ENCODE assay signal across 10 cellular contexts in the genomic region with DNA sequence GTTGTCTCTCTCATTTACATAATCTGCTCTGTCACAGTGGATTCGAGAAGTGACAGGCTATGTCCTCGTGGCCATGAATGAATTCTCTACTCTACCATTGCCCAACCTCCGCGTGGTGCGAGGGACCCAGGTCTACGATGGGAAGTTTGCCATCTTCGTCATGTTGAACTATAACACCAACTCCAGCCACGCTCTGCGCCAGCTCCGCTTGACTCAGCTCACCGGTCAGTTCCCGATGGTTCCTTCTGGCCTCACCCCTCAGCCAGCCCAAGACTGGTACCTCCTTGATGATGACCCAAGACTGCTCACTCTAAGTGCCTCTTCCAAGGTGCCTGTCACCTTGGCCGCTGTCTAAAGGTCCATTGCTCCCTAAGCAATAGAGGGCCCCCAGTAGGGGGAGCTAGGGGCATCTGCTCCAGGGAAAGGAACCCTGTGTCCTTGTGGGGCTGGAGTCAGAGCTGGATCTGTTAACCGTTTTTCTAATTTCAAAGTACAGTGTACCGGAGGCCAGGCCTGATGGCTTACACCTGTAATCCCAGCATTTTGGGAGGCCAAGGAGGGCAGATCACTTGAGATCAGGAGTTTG. TPM values are rescaled to one million over a fixed set of nuclear protein-coding genes. Genes with fewer than 3 reads are reported as not detected.
DNase-seq lines count a peak whose midpoint lies in the region; ATAC-seq, FAIRE-seq and TF ChIP-seq lines count a peak whose summit lies in the region.
"Had no signal": no experiment of that assay in that cellular context is flagged by ENCODE, and none has a peak within 500 bp of the region (broad histone marks: within the 10 kb centered on the region; RNA-seq: fewer than 3 reads in every experiment).

No MANE protein-coding gene starts in this region.

- no peak for FAIRE-seq in GM12878 (lab: Jason Lieb, UNC)

- peaks cover 37% of the 10 kb centered on the region for H3K4me1 Mint-ChIP-seq in neural crest cell

- RAD21 ChIA-PET in GM12878 (lab: Charles Lee; ENCODE audit: unreplicated experiment) = no interaction called here

- H3K36me3 Mint-ChIP-seq in neural crest cell (ENCODE audit: low read depth) = peaks cover 8% of the 10 kb centered on the region

- peak; percentile 57 for ATAC-seq in GM12878

- WGBS in GM12878 (ENCODE audit: insufficient coverage, insufficient replicate concordance, low lambda C conversion rate, missing lambda C conversion rate) = 67% methylated on average over 15 of the region's 15 CpGs

- H3K4me1 ChIP-seq in MM.1S (ENCODE audit: low read length) (no peaks in the 10 kb centered on the region), GM12878 (ENCODE audit: control insufficient read depth, insufficient read depth, low read length) (no peaks in the 10 kb centered on the region)

- in situ Hi-C loops in GM12878 (cut with MboI) = no loop called here

- peaks cover 27% of the 10 kb centered on the region for H3K27me3 Mint-ChIP-seq in neural crest cell (ENCODE audit: low read depth)

- no peak overlapping the region for H3K27ac Mint-ChIP-seq in neural crest cell (ENCODE audit: unreplicated experiment)

- no peaks in the 10 kb centered on the region for H3K9me2 ChIP-seq in MM.1S (replicated peaks; ENCODE audit: insufficient read depth, low read length)

- no peak overlapping the region for H2AFZ ChIP-seq in MM.1S (ENCODE audit: low read length)
- no peak overlapping the region for H2AFZ ChIP-seq in GM12878 (ENCODE audit: control insufficient read depth, low read depth, low read length)

- H3K4me3 Mint-ChIP-seq in neural crest cell = peak overlapping the region; percentile 17

- SMC1A ChIA-PET in GM12878 (lab: Charles Lee; ENCODE audit: uncharacterized antibody, unreplicated experiment) = no interaction called here

- H4K20me1 ChIP-seq in MM.1S (ENCODE audit: insufficient read depth, low read length) = no peaks in the 10 kb centered on the region
- no peaks in the 10 kb centered on the region for H4K20me1 ChIP-seq in GM12878 (ENCODE audit: control insufficient read depth, insufficient read depth)
- H4K20me1 ChIP-seq: BLaER1 had no signal

- intact Hi-C loops in GM12878 (cut with micrococcal nuclease; ENCODE audit: unreplicated experiment) = loop anchor here (2.0 to 5.0 kb wide), 2 partner anchors 18 to 38 kb away; no protein-coding TSS in a partner anchor

- H3K9ac ChIP-seq in MM.1S (ENCODE audit: low read length) (no peak overlapping the region), GM12878 (ENCODE audit: control insufficient read depth, insufficient read depth, low read length) (no peak overlapping the region)
- H3K9ac ChIP-seq: BLaER1 had no signal

- H3K27ac ChIP-seq in MM.1S (ENCODE audit: low read length) (no peak overlapping the region), GM12878 (ENCODE audit: control insufficient read depth, insufficient read depth) (no peak overlapping the region)
- H3K27ac ChIP-seq: BLaER1 had no signal

- no peaks in the 10 kb centered on the region for H3K9me3 ChIP-seq in MM.1S (replicated peaks; ENCODE audit: insufficient read depth, low read length)
- no peaks in the 10 kb centered on the region for H3K9me3 ChIP-seq in GM12878 (replicated peaks; ENCODE audit: control insufficient read depth, insufficient read depth, low read length)
- H3K9me3 ChIP-seq: BLaER1 had no signal

- POLR2A ChIA-PET in GM12878 (lab: Charles Lee) = interaction anchor here (0.6 to 0.9 kb wide), 2 partner anchors 317 to 351 kb away, joined by 3 read pairs; no protein-coding TSS in a partner anchor

- H3K36me3 ChIP-seq in MM.1S (replicated peaks; ENCODE audit: insufficient read depth, low read length) (no peaks in the 10 kb centered on the region), GM12878 (ENCODE audit: control insufficient read depth in 2 of 2, insufficient read depth in 2 of 2, low read length in 1 of 2) (no peaks in the 10 kb centered on the region)
- H3K36me3 ChIP-seq: BLaER1 had no signal

- 0 out of 2 replicates have a peak, but pooled peaks have one; percentile 19 for TF ChIP-seq RAD21 in GM12878 (IDR thresholded peaks at IDR 0.05; ENCODE audit: insufficient read depth, low read depth, low read length)

- H3K4me2 ChIP-seq in MM.1S (ENCODE audit: low read depth, low read length) (no peak overlapping the region), GM12878 (ENCODE audit: control insufficient read depth, insufficient read depth) (no peak overlapping the region)
- H3K4me2 ChIP-seq: BLaER1 had no signal

- TF ChIP-seq CTCF in MM.1S (IDR thresholded peaks at IDR 0.05; ENCODE audit: low read length) (peak; percentile 35), GM12878 (IDR thresholded peaks at IDR 0.05 in 2 of 3, conservative IDR thresholded peaks at IDR 0.05 in 1 of 3; ENCODE audit: control insufficient read depth in 2 of 3, extremely low read depth in 1 of 3, insufficient read depth in 1 of 3, low read depth in 3 of 3, low read length in 3 of 3) (peak; percentile 32 to 58 (median 43)), neural crest cell (conservative IDR thresholded peaks at IDR 0.05) (peak; percentile 45)

- no peaks in the 10 kb centered on the region for H3F3A ChIP-seq in MM.1S (ENCODE audit: insufficient read depth, low read length)

- CTCF ChIA-PET in GM12878 (lab: Yijun Ruan, JAX) = interaction anchor here (0.6 to 2.0 kb wide), 10 partner anchors 10 to 1454 kb away, joined by 3 to 8 read pairs (median 3); a partner anchor contains a TSS

- H3K9me3 Mint-ChIP-seq in neural crest cell = no peaks in the 10 kb centered on the region

- H3K4me3 ChIP-seq in MM.1S (ENCODE audit: low read length) (no peak overlapping the region), GM12878 (no peak overlapping the region)
- H3K4me3 ChIP-seq: BLaER1, lung had no signal

- TF ChIP-seq POLR2A in GM12878 (IDR thresholded peaks at IDR 0.05; ENCODE audit: low read depth, low read length) = no peak

- H3K27me3 ChIP-seq in MM.1S (replicated peaks; ENCODE audit: insufficient read depth, low read length) (peaks cover 29% of the 10 kb centered on the region), GM12878 (replicated peaks in 1 of 2; ENCODE audit: control insufficient read depth in 2 of 2, insufficient read depth in 2 of 2, low read length in 1 of 2) (peaks cover 9 to 11% of the 10 kb centered on the region in 2 experiments; a peak in 3 of 4 replicates)

- DNase-seq in NCI-H748 (lab: John Stamatoyannopoulos, UW; ENCODE audit: unreplicated experiment) (peak; percentile 49), NCI-H748 treated with DMSO at 0.1 percent for 48 hours (lab: John Stamatoyannopoulos, UW) (no peak), MM.1S (no peak), GM12878 (ENCODE audit: low read depth, low spot score) (no peak), neural crest cell (ENCODE audit: low read depth, low spot score) (no peak), superior temporal gyrus (ENCODE audit: extremely low spot score) (no peak), NCI-H2227 treated with DMSO at 0.1 percent for 48 hours (lab: John Stamatoyannopoulos, UW) (no peak), glomerular visceral epithelial cell (ENCODE audit: extremely low spot score) (no peak)

- no peak for TF ChIP-seq EP300 in GM12878 (IDR thresholded peaks at IDR 0.05; ENCODE audit: borderline replicate concordance in 1 of 2, control insufficient read depth in 1 of 2, low read depth in 2 of 2, low read length in 2 of 2)

- H3K79me2 ChIP-seq in MM.1S (ENCODE audit: low read length) (no peaks in the 10 kb centered on the region), GM12878 (ENCODE audit: control insufficient read depth, insufficient read depth, low read length) (no peaks in the 10 kb centered on the region)

- BruUV-seq in GM12878 (replicated peaks; lab: Mats Ljungman, UMichigan) = no TSS peak

RNA-seq across cellular contexts. Expression of a gene that starts 5.1 kb away (rescaled TPM):
- total RNA-seq in GM12878 (2013; cell fraction: nucleolus; rRNA removed) = not detected in 2 replicates
- total RNA-seq in GM12878 (2014; rRNA removed) = not detected in 2 replicates
- 0.04 TPM in 1 of 2 replicates, not detected in the other for total RNA-seq in GM12878 (2014; rRNA removed; fragmentation: Illumina TruSeq; extraction: Trizol)
- 0.58 and 0.72 TPM in 2 replicates for total RNA-seq in GM12878 (2021)
- not detected for polyA plus RNA-seq in GM12878 (2011; ENCODE audit: low read depth)
- polyA plus RNA-seq in GM12878 (2011; rRNA removed) = not detected in 2 replicates
- not detected in 2 replicates for polyA plus RNA-seq in GM12878 (2011; cell fraction: cytosol; rRNA removed)
- polyA plus RNA-seq in GM12878 (2011; cell fraction: nucleus; rRNA removed) = not detected in 2 replicates
- 0.15 and 0.17 TPM in 2 replicates for polyA plus RNA-seq in GM12878 (2012)
- 0.03 and 0.08 TPM in 2 replicates for polyA plus RNA-seq in GM12878 (2014; fragmentation: Illumina TruSeq; extraction: Trizol)
- polyA plus RNA-seq in GM12878 (2014; fragmentation: Nextera tagmentation; extraction: Ambion mirVana) = under 1 TPM in 1 of 2 experiments, not detected in 1; 0.08 TPM
- 0.03 and 0.04 TPM in 2 replicates for polyA plus RNA-seq in GM12878 (2014; rRNA removed)
- polyA plus RNA-seq in GM12878 (2016; fragmentation: Nextera tagmentation; extraction: Ambion mirVana) = not detected
- not detected in 2 replicates for polyA minus RNA-seq in GM12878 (2011; rRNA and poly(A)+ RNA removed)
- not detected in 2 replicates for polyA minus RNA-seq in GM12878 (2011; cell fraction: cytosol; rRNA and poly(A)+ RNA removed)
- polyA minus RNA-seq in GM12878 (2011; cell fraction: nucleus; rRNA and poly(A)+ RNA removed) = not detected in 2 replicates
- total RNA-seq in neural crest cell = 144 and 152 TPM in 2 replicates

RNA-seq across cellular contexts. Expression of a gene that starts 19.3 kb away (rescaled TPM):
- total RNA-seq in GM12878 (2013; cell fraction: nucleolus; rRNA removed) = 132 and 137 TPM in 2 replicates
- total RNA-seq in GM12878 (2014; rRNA removed) (355 and 400 TPM in 2 replicates), GM12878 (2014; rRNA removed; fragmentation: Illumina TruSeq; extraction: Trizol) (410 and 430 TPM in 2 replicates), GM12878 (2021) (277 and 280 TPM in 2 replicates), neural crest cell (201 and 213 TPM in 2 replicates)
- polyA plus RNA-seq in GM12878 (2011; ENCODE audit: low read depth) = 129 TPM
- polyA plus RNA-seq in GM12878 (2011; rRNA removed) (468 and 540 TPM in 2 replicates), GM12878 (2014; fragmentation: Illumina TruSeq; extraction: Trizol) (491 and 563 TPM in 2 replicates), GM12878 (2014; fragmentation: Nextera tagmentation; extraction: Ambion mirVana) (100 to 1,000 TPM; 148 to 215 TPM), GM12878 (2014; rRNA removed) (383 and 415 TPM in 2 replicates), GM12878 (2016; fragmentation: Nextera tagmentation; extraction: Ambion mirVana) (100 to 1,000 TPM; 498 to 514 TPM)
- polyA plus RNA-seq in GM12878 (2011; cell fraction: cytosol; rRNA removed) = 237 and 291 TPM in 2 replicates
- 259 and 303 TPM in 2 replicates for polyA plus RNA-seq in GM12878 (2011; cell fraction: nucleus; rRNA removed)
- 171 and 173 TPM in 2 replicates for polyA plus RNA-seq in GM12878 (2012)
- polyA minus RNA-seq in GM12878 (2011; rRNA and poly(A)+ RNA removed) = 158 and 227 TPM in 2 replicates
- polyA minus RNA-seq in GM12878 (2011; cell fraction: cytosol; rRNA and poly(A)+ RNA removed) = 72.6 and 96.4 TPM in 2 replicates
- 54.6 and 85.4 TPM in 2 replicates for polyA minus RNA-seq in GM12878 (2011; cell fraction: nucleus; rRNA and poly(A)+ RNA removed)

RNA-seq across cellular contexts. Expression of a gene that starts 31.4 kb away (rescaled TPM):
- total RNA-seq in GM12878 (2013; cell fraction: nucleolus; rRNA removed) = 334 and 462 TPM in 2 replicates
- 6,008 and 6,605 TPM in 2 replicates for total RNA-seq in GM12878 (2014; rRNA removed)
- 7,047 and 7,337 TPM in 2 replicates for total RNA-seq in GM12878 (2014; rRNA removed; fragmentation: Illumina TruSeq; extraction: Trizol)
- 5,267 and 5,474 TPM in 2 replicates for total RNA-seq in GM12878 (2021)
- polyA plus RNA-seq in GM12878 (2011; ENCODE audit: low read depth) = 10,100 TPM
- 14,787 and 15,000 TPM in 2 replicates for polyA plus RNA-seq in GM12878 (2011; rRNA removed)
- polyA plus RNA-seq in GM12878 (2011; cell fraction: cytosol; rRNA removed) = 17,621 and 20,103 TPM in 2 replicates
- polyA plus RNA-seq in GM12878 (2011; cell fraction: nucleus; rRNA removed) = 5,313 and 5,539 TPM in 2 replicates
- polyA plus RNA-seq in GM12878 (2012) = 10,955 and 14,767 TPM in 2 replicates
- 9,589 and 10,255 TPM in 2 replicates for polyA plus RNA-seq in GM12878 (2014; fragmentation: Illumina TruSeq; extraction: Trizol)
- over 10,000 TPM; 18,805 to 19,112 TPM for polyA plus RNA-seq in GM12878 (2014; fragmentation: Nextera tagmentation; extraction: Ambion mirVana)
- 7,850 and 8,961 TPM in 2 replicates for polyA plus RNA-seq in GM12878 (2014; rRNA removed)
- 1,000 to 10,000 TPM; 4,144 to 4,477 TPM for polyA plus RNA-seq in GM12878 (2016; fragmentation: Nextera tagmentation; extraction: Ambion mirVana)
- 2,516 and 2,593 TPM in 2 replicates for polyA minus RNA-seq in GM12878 (2011; rRNA and poly(A)+ RNA removed)
- polyA minus RNA-seq in GM12878 (2011; cell fraction: cytosol; rRNA and poly(A)+ RNA removed) = 1,044 and 1,084 TPM in 2 replicates
- 306 and 308 TPM in 2 replicates for polyA minus RNA-seq in GM12878 (2011; cell fraction: nucleus; rRNA and poly(A)+ RNA removed)
- 4,478 and 4,582 TPM in 2 replicates for total RNA-seq in neural crest cell

RNA-seq across cellular contexts. Expression of a gene that starts 33.0 kb away (rescaled TPM):
- 17.6 and 18.6 TPM in 2 replicates for total RNA-seq in GM12878 (2013; cell fraction: nucleolus; rRNA removed)
- total RNA-seq in GM12878 (2014; rRNA removed) (4.2 and 4.4 TPM in 2 replicates), GM12878 (2014; rRNA removed; fragmentation: Illumina TruSeq; extraction: Trizol) (4.3 TPM in 2 replicates), GM12878 (2021) (6.4 and 7.0 TPM in 2 replicates), neural crest cell (19.1 and 19.3 TPM in 2 replicates)
- polyA plus RNA-seq in GM12878 (2011; ENCODE audit: low read depth) = 0.56 TPM
- polyA plus RNA-seq in GM12878 (2011; rRNA removed) (1.3 and 1.8 TPM in 2 replicates), GM12878 (2014; fragmentation: Illumina TruSeq; extraction: Trizol) (1.8 and 2.6 TPM in 2 replicates), GM12878 (2014; fragmentation: Nextera tagmentation; extraction: Ambion mirVana) (under 1 TPM; 0.56 to 0.75 TPM), GM12878 (2014; rRNA removed) (3.2 and 4.0 TPM in 2 replicates), GM12878 (2016; fragmentation: Nextera tagmentation; extraction: Ambion mirVana) (1 to 10 TPM; 3.3 to 4.2 TPM)
- 1.3 and 1.7 TPM in 2 replicates for polyA plus RNA-seq in GM12878 (2011; cell fraction: cytosol; rRNA removed)
- polyA plus RNA-seq in GM12878 (2011; cell fraction: nucleus; rRNA removed) = 4.7 and 5.0 TPM in 2 replicates
- polyA plus RNA-seq in GM12878 (2012) = 0.89 and 1.4 TPM in 2 replicates
- polyA minus RNA-seq in GM12878 (2011; rRNA and poly(A)+ RNA removed) = 11.3 and 12.2 TPM in 2 replicates
- polyA minus RNA-seq in GM12878 (2011; cell fraction: cytosol; rRNA and poly(A)+ RNA removed) = 2.3 and 2.7 TPM in 2 replicates
- polyA minus RNA-seq in GM12878 (2011; cell fraction: nucleus; rRNA and poly(A)+ RNA removed) = 19.3 and 28.1 TPM in 2 replicates

RNA-seq across cellular contexts. Expression of a gene that starts 43.0 kb away (rescaled TPM):
- 75.5 and 88.1 TPM in 2 replicates for total RNA-seq in GM12878 (2013; cell fraction: nucleolus; rRNA removed)
- total RNA-seq in GM12878 (2014; rRNA removed) (86.6 and 105 TPM in 2 replicates), GM12878 (2014; rRNA removed; fragmentation: Illumina TruSeq; extraction: Trizol) (47.5 and 49.9 TPM in 2 replicates), GM12878 (2021) (84.1 and 92.9 TPM in 2 replicates), neural crest cell (118 and 121 TPM in 2 replicates)
- polyA plus RNA-seq in GM12878 (2011; ENCODE audit: low read depth) = 45.0 TPM
- polyA plus RNA-seq in GM12878 (2011; rRNA removed) (35.8 and 84.4 TPM in 2 replicates), GM12878 (2014; fragmentation: Illumina TruSeq; extraction: Trizol) (61.3 and 120 TPM in 2 replicates), GM12878 (2014; fragmentation: Nextera tagmentation; extraction: Ambion mirVana) (10 to 100 TPM; 55.6 to 57.9 TPM), GM12878 (2014; rRNA removed) (58.2 and 70.6 TPM in 2 replicates), GM12878 (2016; fragmentation: Nextera tagmentation; extraction: Ambion mirVana) (10 to 100 TPM; 89.7 to 96.6 TPM)
- polyA plus RNA-seq in GM12878 (2011; cell fraction: cytosol; rRNA removed) = 74.3 and 108 TPM in 2 replicates
- polyA plus RNA-seq in GM12878 (2011; cell fraction: nucleus; rRNA removed) = 130 and 135 TPM in 2 replicates
- 45.5 and 54.9 TPM in 2 replicates for polyA plus RNA-seq in GM12878 (2012)
- polyA minus RNA-seq in GM12878 (2011; rRNA and poly(A)+ RNA removed) = 94.9 and 103 TPM in 2 replicates
- 52.5 and 60.8 TPM in 2 replicates for polyA minus RNA-seq in GM12878 (2011; cell fraction: cytosol; rRNA and poly(A)+ RNA removed)
- 45.0 and 55.4 TPM in 2 replicates for polyA minus RNA-seq in GM12878 (2011; cell fraction: nucleus; rRNA and poly(A)+ RNA removed)

Comparison
In these comparisons a context has a peak if more than half of its experiments do, and no peak if none do; other contexts are left out.
1. RNA of a gene that starts 5.1 kb away (total RNA-seq): 144 to 152 TPM in neural crest cell; 0.04 to 0.72 TPM in GM12878; every median in the first group is over 10 times any median in the second.
2. Peak in every context shown above with its lines, with median percentiles within 50 percentile points of each other: CTCF ChIP-seq.